Comparison of ENCODE assay signal across 26 cellular contexts in genomic region chr6:122903266-122903915, GRCh38.
A peak's percentile ranks its signal among the peaks of the same experiment; 100 is the strongest.
DNase-seq lines count a peak whose midpoint lies in the region; ATAC-seq, FAIRE-seq and TF ChIP-seq lines count a peak whose summit lies in the region.
"Had no signal": no experiment of that assay in that cellular context is flagged by ENCODE, and none has a peak within 500 bp of the region (broad histone marks: within the 10 kb centered on the region; RNA-seq: fewer than 3 reads in every experiment).

No MANE protein-coding gene starts in this region.

- H3K27me3 ChIP-seq in liver (ENCODE audit: control insufficient read depth in 4 of 4, insufficient read depth in 4 of 4, low read length in 3 of 4) (no peaks in the 10 kb centered on the region), HepG2 (ENCODE audit: control insufficient read depth in 1 of 2, insufficient read depth in 2 of 2, low read length in 2 of 2) (no peaks in the 10 kb centered on the region), right lobe of liver (no peaks in the 10 kb centered on the region)
- H3K27me3 ChIP-seq: BE2C; BLaER1 treated with 17β-estradiol and CSF1 and Interleukin-3, amounts not matched to agents 10 nM and 100 nM had no signal

- no peak overlapping the region for H3K4me3 Mint-ChIP-seq in effector memory CD8-positive, alpha-beta T cell
- H3K4me3 Mint-ChIP-seq in activated CD4-positive, alpha-beta T cell treated with anti-CD3 and anti-CD28 coated beads, Interleukin-2, amount 10 ng/mL, durations not matched to agents 24 days and 14 days, result no peak overlapping the region
- H3K4me3 Mint-ChIP-seq: CD14-positive monocyte; CD4-positive, alpha-beta T cell; CD8-positive, alpha-beta memory T cell had no signal

- H2AFZ ChIP-seq in HepG2 (ENCODE audit: low read length), result no peak overlapping the region
- H2AFZ ChIP-seq: GM23248 had no signal

- no peaks in the 10 kb centered on the region for H3K36me3 Mint-ChIP-seq in effector memory CD8-positive, alpha-beta T cell (ENCODE audit: insufficient read depth)
- no peaks in the 10 kb centered on the region for H3K36me3 Mint-ChIP-seq in activated CD4-positive, alpha-beta T cell treated with anti-CD3 and anti-CD28 coated beads, Interleukin-2, amount 10 ng/mL, durations not matched to agents 24 days and 14 days (ENCODE audit: low read depth)
- H3K36me3 Mint-ChIP-seq: CD14-positive monocyte; CD8-positive, alpha-beta memory T cell had no signal

- TF ChIP-seq POLR2A in HepG2 (IDR thresholded peaks at IDR 0.05; ENCODE audit: insufficient read depth in 1 of 2, low read depth in 2 of 2, low read length in 2 of 2) (no peak), right lobe of liver (IDR thresholded peaks at IDR 0.05) (no peak)

- H3K79me2 ChIP-seq in HepG2 (ENCODE audit: insufficient read depth, low read length), result no peaks in the 10 kb centered on the region

- in situ Hi-C loops in HepG2 (cut with HindIII; ENCODE audit: extremely low pct_ligation_motif_present, low pct_unique_long_range_greater_than_20kb), result no loop called here

- 72% methylated on average over 2 of the region's 2 CpGs for WGBS in liver
- WGBS in HepG2 (ENCODE audit: low lambda C conversion rate), result 2% methylated on average over 2 of the region's 2 CpGs
- 58% methylated on average over 2 of the region's 2 CpGs for WGBS in right lobe of liver (ENCODE audit: insufficient coverage, low coverage, low lambda C conversion rate, missing lambda C conversion rate)

- no peak overlapping the region for H3K27ac Mint-ChIP-seq in effector memory CD8-positive, alpha-beta T cell
- H3K27ac Mint-ChIP-seq in activated CD4-positive, alpha-beta T cell treated with anti-CD3 and anti-CD28 coated beads, Interleukin-2, amount 10 ng/mL, durations not matched to agents 24 days and 14 days, result no peak overlapping the region
- H3K27ac Mint-ChIP-seq: CD14-positive monocyte; CD4-positive, alpha-beta T cell; CD8-positive, alpha-beta memory T cell had no signal

- FAIRE-seq in HepG2 (lab: Jason Lieb, UNC), result no peak
- FAIRE-seq: A549, GM12892, GM19239, H1 had no signal

- H3K36me3 ChIP-seq in liver (ENCODE audit: control insufficient read depth in 4 of 4, insufficient read depth in 3 of 4, low read depth in 1 of 4, low read length in 3 of 4) (no peaks in the 10 kb centered on the region), HepG2 (replicated peaks in 1 of 2; ENCODE audit: control insufficient read depth in 1 of 2, insufficient read depth in 2 of 2, low read length in 2 of 2) (no peaks in the 10 kb centered on the region), right lobe of liver (no peaks in the 10 kb centered on the region)
- H3K36me3 ChIP-seq: BE2C; BLaER1 treated with 17β-estradiol and CSF1 and Interleukin-3, amounts not matched to agents 10 nM and 100 nM had no signal

- POLR2A ChIA-PET in HepG2 (lab: Yijun Ruan, JAX), result no interaction called here

- H3K4me3 ChIP-seq in liver (ENCODE audit: low read depth in 1 of 3, low read length in 3 of 3) (no peak overlapping the region), HepG2 (replicated peaks in 1 of 3; ENCODE audit: insufficient read depth in 1 of 3, low read depth in 2 of 3, low read length in 3 of 3) (no peak overlapping the region), right lobe of liver (no peak overlapping the region)
- H3K4me3 ChIP-seq: A549; BLaER1 treated with 17β-estradiol and CSF1 and Interleukin-3, amounts not matched to agents 10 nM and 100 nM; GM23248 had no signal

- H3K4me1 ChIP-seq in liver (ENCODE audit: control insufficient read depth in 4 of 4, insufficient read depth in 4 of 4, low read length in 3 of 4) (peaks cover 0 to 7% (median 4%) of the 10 kb centered on the region in 4 donors), HepG2 (ENCODE audit: insufficient read depth, low read length) (no peaks in the 10 kb centered on the region), right lobe of liver (no peaks in the 10 kb centered on the region)
- H3K4me1 ChIP-seq: A549; BE2C; BLaER1 treated with 17β-estradiol and CSF1 and Interleukin-3, amounts not matched to agents 10 nM and 100 nM had no signal

- TF ChIP-seq CTCF in liver (IDR thresholded peaks at IDR 0.05; ENCODE audit: low read depth, low read length, missing input control) (no peak), HepG2 (CRISPR knock-in tag; IDR thresholded peaks at IDR 0.05) (no peak), right lobe of liver (IDR thresholded peaks at IDR 0.05) (no peak)

- H3K27me3 Mint-ChIP-seq in effector memory CD8-positive, alpha-beta T cell, result no peaks in the 10 kb centered on the region
- H3K27me3 Mint-ChIP-seq in activated CD4-positive, alpha-beta T cell treated with anti-CD3 and anti-CD28 coated beads, Interleukin-2, amount 10 ng/mL, durations not matched to agents 24 days and 14 days, result no peaks in the 10 kb centered on the region
- H3K27me3 Mint-ChIP-seq: CD4-positive, alpha-beta T cell had no signal

- no peak for ATAC-seq in HepG2
- peak; percentile 66 to 83 (median 80) for ATAC-seq in right lobe of liver
- ATAC-seq in HG02678 (IDR thresholded peaks at IDR 0.05; ENCODE audit: unreplicated experiment), result no peak
- ATAC-seq in effector memory CD8-positive, alpha-beta T cell (replicated peaks), result no peak
- ATAC-seq: A549 had no signal

- H3K4me1 Mint-ChIP-seq in effector memory CD8-positive, alpha-beta T cell (ENCODE audit: low read depth in 2 of 2), result no peaks in the 10 kb centered on the region
- no peaks in the 10 kb centered on the region for H3K4me1 Mint-ChIP-seq in activated CD4-positive, alpha-beta T cell treated with anti-CD3 and anti-CD28 coated beads, Interleukin-2, amount 10 ng/mL, durations not matched to agents 24 days and 14 days
- H3K4me1 Mint-ChIP-seq: CD14-positive monocyte; CD8-positive, alpha-beta memory T cell had no signal

- TF ChIP-seq RAD21 in liver (IDR thresholded peaks at IDR 0.05) (no peak), HepG2 (CRISPR knock-in tag; IDR thresholded peaks at IDR 0.05) (no peak)

- BruUV-seq in HepG2 (replicated peaks; lab: Mats Ljungman, UMichigan), result no TSS peak

- intact Hi-C loops in HepG2 (cut with micrococcal nuclease; ENCODE audit: unreplicated experiment) (no loop called here), right lobe of liver (cut with DNase I) (no loop called here)
- intact Hi-C loops in activated CD4-positive, alpha-beta T cell treated with anti-CD3 and anti-CD28 coated beads, Interleukin-2, amount 10 ng/mL, durations not matched to agents 24 days and 14 days (cut with micrococcal nuclease), result no loop called here

- DNase-seq in HepG2 (ENCODE audit: low spot score) (no peak), NCI-H69 (lab: John Stamatoyannopoulos, UW) (peak; percentile 87), cerebellar cortex (ENCODE audit: low spot score) (peak; percentile 87), right lobe of liver (no peak)
- DNase-seq in effector memory CD8-positive, alpha-beta T cell, result no peak
- DNase-seq in activated CD4-positive, alpha-beta T cell treated with anti-CD3 and anti-CD28 coated beads, Interleukin-2, amount 10 ng/mL, durations not matched to agents 24 days and 14 days, result no peak
- DNase-seq: 8988T; ACHN; AML-193; BE2C; CD4-positive, alpha-beta T cell; CD8-positive, alpha-beta memory T cell; DMS 273 treated with DMSO at 0.1 percent for 48 hours; DMS79; EL; GM23248; H7; HCEC 1CT had no signal

- H3K27ac ChIP-seq in liver (ENCODE audit: low read depth in 1 of 2, low read length in 2 of 2) (no peak overlapping the region), HepG2 (ENCODE audit: extremely low read length, insufficient read depth, low read length) (no peak overlapping the region), right lobe of liver (no peak overlapping the region)
- H3K27ac ChIP-seq: A549; BLaER1 treated with 17β-estradiol and CSF1 and Interleukin-3, amounts not matched to agents 10 nM and 100 nM; GM23248 had no signal

- H3K9ac ChIP-seq in liver (ENCODE audit: low read depth in 1 of 2, low read length in 2 of 2) (no peak overlapping the region), HepG2 (ENCODE audit: insufficient read depth, low read depth, low read length) (no peak overlapping the region)
- H3K9ac ChIP-seq: BLaER1 treated with 17β-estradiol and CSF1 and Interleukin-3, amounts not matched to agents 10 nM and 100 nM; GM23248 had no signal

- H4K20me1 ChIP-seq in HepG2 (ENCODE audit: insufficient read depth, low read length), result no peaks in the 10 kb centered on the region
- H4K20me1 ChIP-seq: BLaER1 treated with 17β-estradiol and CSF1 and Interleukin-3, amounts not matched to agents 10 nM and 100 nM had no signal

- TF ChIP-seq EP300 in HepG2 (IDR thresholded peaks at IDR 0.05; ENCODE audit: low read depth in 2 of 2, low read length in 2 of 2) (no peak), HepG2 (CRISPR knock-in tag; IDR thresholded peaks at IDR 0.05; ENCODE audit: borderline replicate concordance) (no peak)

- CTCF ChIA-PET in HepG2 (lab: Yijun Ruan, JAX; ENCODE audit: low intra/inter-chr PET ratio, low total read pairs), result no interaction called here

- H3K9me3 ChIP-seq in liver (ENCODE audit: control insufficient read depth in 4 of 4, low read length in 3 of 4), result no peaks in the 10 kb centered on the region
- 0 out of 2 replicates have a peak, but pooled peaks cover 8% of the 10 kb centered on the region for H3K9me3 ChIP-seq in HepG2 (ENCODE audit: low read length)
- H3K9me3 ChIP-seq in right lobe of liver, result no peaks in the 10 kb centered on the region
- H3K9me3 ChIP-seq: A549, BE2C had no signal

- peaks cover 8 to 9% of the 10 kb centered on the region in 2 donors for H3K9me3 Mint-ChIP-seq in effector memory CD8-positive, alpha-beta T cell
- no peaks in the 10 kb centered on the region for H3K9me3 Mint-ChIP-seq in activated CD4-positive, alpha-beta T cell treated with anti-CD3 and anti-CD28 coated beads, Interleukin-2, amount 10 ng/mL, durations not matched to agents 24 days and 14 days

- no peak overlapping the region for H3K4me2 ChIP-seq in HepG2 (ENCODE audit: low read depth, low read length)
- H3K4me2 ChIP-seq: A549; BLaER1 treated with 17β-estradiol and CSF1 and Interleukin-3, amounts not matched to agents 10 nM and 100 nM had no signal

TF ChIP-seq in HepG2, 621 proteins besides CTCF, POLR2A, EP300 and RAD21 (continues in another document):
- no peak for TF ChIP-seq ZNF766 (CRISPR knock-in tag; IDR thresholded peaks at IDR 0.05; ENCODE audit: borderline replicate concordance)
- TF ChIP-seq BRCA1 (CRISPR knock-in tag; IDR thresholded peaks at IDR 0.05), result no peak
- no peak for TF ChIP-seq ZNF512 (CRISPR knock-in tag; IDR thresholded peaks at IDR 0.05)
- TF ChIP-seq TRIM24 (CRISPR knock-in tag; IDR thresholded peaks at IDR 0.05), result no peak
- TF ChIP-seq ZNF225 (CRISPR knock-in tag; IDR thresholded peaks at IDR 0.05), result no peak

Comparison
In these comparisons a context has a peak if more than half of its experiments do, and no peak if none do; other contexts are left out.
1. ATAC-seq: peak in right lobe of liver (4 of 4); none in HepG2 (single experiment), HG02678 (single experiment) and effector memory CD8-positive, alpha-beta T cell (single experiment).
2. DNase-seq: peak in NCI-H69 (single experiment) and cerebellar cortex (single experiment); none in HepG2 (single experiment), right lobe of liver (0 of 3), effector memory CD8-positive, alpha-beta T cell (0 of 3) and activated CD4-positive, alpha-beta T cell treated with anti-CD3 and anti-CD28 coated beads, Interleukin-2, amount 10 ng/mL, durations not matched to agents 24 days and 14 days (single experiment).